Comparison of ENCODE assay signal across 8 cellular contexts in genomic region chr1:184838374-184838995, GRCh38.
A peak's percentile ranks its signal among the peaks of the same experiment; 100 is the strongest.
DNase-seq lines count a peak whose midpoint lies in the region; ATAC-seq and TF ChIP-seq lines count a peak whose summit lies in the region.

No MANE protein-coding gene starts in this region.

- peak overlapping the region; percentile 47 for H3K27ac ChIP-seq in epithelial cell of prostate

- ATAC-seq in HG02870 (IDR thresholded peaks at IDR 0.05; ENCODE audit: unreplicated experiment): no peak
- ATAC-seq in HG02885 (IDR thresholded peaks at IDR 0.05; ENCODE audit: poor library complexity, unreplicated experiment): no peak

- TF ChIP-seq CTCF in GM10266 (IDR thresholded peaks at IDR 0.05; ENCODE audit: control insufficient read depth, insufficient read depth, low read depth, missing control alignments): no peak

- peak; percentile 8 for DNase-seq in CD1c-positive myeloid dendritic cell (ENCODE audit: extremely low spot score)
- DNase-seq in NOMO-1 treated with dmso at 0.1 percent for 144 hours (lab: John Stamatoyannopoulos, UW; ENCODE audit: unreplicated experiment): peak; percentile 33
- peak; percentile 86 for DNase-seq in epithelial cell of prostate (ENCODE audit: low read depth, low spot score)
- DNase-seq in occipital lobe (lab: John Stamatoyannopoulos, UW): peak; percentile 39
- no peak for DNase-seq in GM10266 (ENCODE audit: extremely low spot score)
- DNase-seq in NCI-H510A (lab: John Stamatoyannopoulos, UW): no peak

Comparison
In these comparisons a context has a peak if more than half of its experiments do, and no peak if none do; other contexts are left out.
1. DNase-seq: peak in CD1c-positive myeloid dendritic cell (single experiment), NOMO-1 treated with dmso at 0.1 percent for 144 hours (single experiment), epithelial cell of prostate (single experiment) and occipital lobe (single experiment); none in GM10266 (single experiment) and NCI-H510A (single experiment).